Comparison of ENCODE assay signal across 17 cellular contexts in genomic region chr19:33029746-33030303, GRCh38. TPM values are rescaled to one million over a fixed set of nuclear protein-coding genes. Genes with fewer than 3 reads are reported as not detected.
DNase-seq lines count a peak whose midpoint lies in the region; ATAC-seq and TF ChIP-seq lines count a peak whose summit lies in the region.
"Had no signal": no experiment of that assay in that cellular context is flagged by ENCODE, and none has a peak within 500 bp of the region (broad histone marks: within the 10 kb centered on the region; RNA-seq: fewer than 3 reads in every experiment).

No MANE protein-coding gene starts in this region.

- H3K4me2 ChIP-seq in mesendoderm (ENCODE audit: low read length), result no peak overlapping the region

- 95 to 97% methylated on average over 5 to 9 of the region's 9 CpGs for WGBS in endodermal cell (ENCODE audit: insufficient coverage in 1 of 2, insufficient read length in 1 of 2), 2 experiments
- WGBS in mesendoderm (ENCODE audit: extremely low coverage, insufficient coverage, low lambda C conversion rate), result no CpG with 5 or more reads among the region's 9 CpGs
- WGBS in transverse colon (ENCODE audit: low coverage in 1 of 2), 2 donors, result 82 to 100% methylated on average over 9 of the region's 9 CpGs

- H3K27ac ChIP-seq in endodermal cell (ENCODE audit: low read depth, low read length) (no peak overlapping the region), mesendoderm (ENCODE audit: low read depth, low read length) (no peak overlapping the region), transverse colon (peak overlapping the region in 3 of 4 donors; percentile 5 to 57 (median 36))
- H3K27ac ChIP-seq: GM23248 had no signal

- TF ChIP-seq CTCF in endodermal cell (conservative IDR thresholded peaks at IDR 0.05) (no peak), transverse colon (IDR thresholded peaks at IDR 0.05) (no peak), WTC11 (IDR thresholded peaks at IDR 0.05) (no peak)

- H3K79me1 ChIP-seq in mesendoderm (ENCODE audit: low read length), result peaks cover 3% of the 10 kb centered on the region

- CTCF ChIA-PET in WTC11 (lab: Charles Lee), result no interaction called here

- in situ Hi-C loops in transverse colon (cut with MboI; ENCODE audit: low pct_ligation_motif_present in 1 of 4, low pct_unique_long_range_greater_than_20kb in 1 of 4, low sequenced_read_pairs in 3 of 4), result no loop called here

- H3K18ac ChIP-seq in mesendoderm (ENCODE audit: low read length), result no peak overlapping the region

- no peak overlapping the region for H2BK5ac ChIP-seq in mesendoderm (ENCODE audit: low read length)

- H3K4me3 Mint-ChIP-seq in endodermal cell, result no peak overlapping the region
- H3K4me3 Mint-ChIP-seq in WTC11, result no peak overlapping the region
- H3K4me3 Mint-ChIP-seq: CD8-positive, alpha-beta T cell had no signal

- H3K36me3 Mint-ChIP-seq in endodermal cell (ENCODE audit: low read depth) (peaks cover 45% of the 10 kb centered on the region), WTC11 (peaks cover 59% of the 10 kb centered on the region)
- H3K36me3 Mint-ChIP-seq: CD4-positive, CD25-positive, alpha-beta regulatory T cell; CD8-positive, alpha-beta T cell had no signal

- no peak for ATAC-seq in WTC11
- no peak for ATAC-seq in HG03159 (IDR thresholded peaks at IDR 0.05; ENCODE audit: unreplicated experiment)
- ATAC-seq: CD8-positive, alpha-beta T cell had no signal

- intact Hi-C loops in transverse colon (cut with DNase I; ENCODE audit: low total_unique reads), result no loop called here

- no peaks in the 10 kb centered on the region for H3K79me2 ChIP-seq in mesendoderm (ENCODE audit: control insufficient read depth, insufficient read depth, low read length)

- H3K4ac ChIP-seq in mesendoderm (ENCODE audit: low read depth, low read length), result no peak overlapping the region

- DNase-seq in M059J (ENCODE audit: low read depth), result peak; percentile 18
- no peak for DNase-seq in endodermal cell
- no peak for DNase-seq in mesendoderm
- DNase-seq in transverse colon, result no peak
- DNase-seq in WTC11 (ENCODE audit: low spot score), result no peak
- DNase-seq in NCI-H1092 (lab: John Stamatoyannopoulos, UW), result no peak
- DNase-seq in activated naive CD4-positive, alpha-beta T cell treated with anti-CD3 and anti-CD28 coated beads, Interleukin-2, amount 50 U/mL, for 16 hours, result no peak
- DNase-seq: C1 segment of cervical spinal cord; Caco-2; CD4-positive, CD25-positive, alpha-beta regulatory T cell; CD8-positive, alpha-beta T cell; DMS153; DND-41; GM23248; H7; HCEC 1CT had no signal

- H3K9me3 ChIP-seq in endodermal cell (ENCODE audit: control insufficient read depth, low read length) (peaks cover 35% of the 10 kb centered on the region), transverse colon (no peaks in the 10 kb centered on the region)

- H3K36me3 ChIP-seq in endodermal cell (ENCODE audit: control insufficient read depth, insufficient read depth, low read length) (peaks cover 44% of the 10 kb centered on the region), mesendoderm (ENCODE audit: control insufficient read depth, insufficient read depth, low read length) (no peaks in the 10 kb centered on the region), transverse colon (no peaks in the 10 kb centered on the region)

- POLR2A ChIA-PET in WTC11 (lab: Charles Lee), result no interaction called here

- H3K27ac Mint-ChIP-seq in endodermal cell, result no peak overlapping the region
- H3K27ac Mint-ChIP-seq in WTC11, result no peak overlapping the region
- H3K27ac Mint-ChIP-seq: CD4-positive, CD25-positive, alpha-beta regulatory T cell; CD8-positive, alpha-beta T cell had no signal

- H3K56ac ChIP-seq in mesendoderm (ENCODE audit: low read length), result no peak overlapping the region

- no peak overlapping the region for H2BK120ac ChIP-seq in mesendoderm (ENCODE audit: low read depth, low read length)

- H3K9me3 Mint-ChIP-seq in endodermal cell (peaks cover 29% of the 10 kb centered on the region), WTC11 (peaks cover 28% of the 10 kb centered on the region)

- H3K9ac ChIP-seq in endodermal cell (ENCODE audit: extremely low read depth, low read length, poor library complexity, severe bottlenecking) (no peak overlapping the region), mesendoderm (ENCODE audit: low read length) (no peak overlapping the region)
- H3K9ac ChIP-seq: GM23248 had no signal

- no peaks in the 10 kb centered on the region for H3K27me3 Mint-ChIP-seq in endodermal cell (ENCODE audit: insufficient read depth)
- no peaks in the 10 kb centered on the region for H3K27me3 Mint-ChIP-seq in WTC11 (ENCODE audit: low read depth)

- H3K27me3 ChIP-seq in endodermal cell (ENCODE audit: control insufficient read depth, insufficient read depth, low read length, poor library complexity, severe bottlenecking) (no peaks in the 10 kb centered on the region), mesendoderm (ENCODE audit: insufficient read depth, low read length, poor library complexity) (no peaks in the 10 kb centered on the region), transverse colon (no peaks in the 10 kb centered on the region)

- peaks cover 11% of the 10 kb centered on the region for H3K4me1 Mint-ChIP-seq in endodermal cell
- H3K4me1 Mint-ChIP-seq in WTC11, result peaks cover 17% of the 10 kb centered on the region
- H3K4me1 Mint-ChIP-seq: CD4-positive, CD25-positive, alpha-beta regulatory T cell had no signal

- no peak for TF ChIP-seq POLR2A in transverse colon (IDR thresholded peaks at IDR 0.05)

- no peak for TF ChIP-seq EP300 in transverse colon (IDR thresholded peaks at IDR 0.05; ENCODE audit: low read depth)

- H3K4me1 ChIP-seq in endodermal cell (ENCODE audit: control insufficient read depth, insufficient read depth, low read length), result peaks cover 4% of the 10 kb centered on the region
- no peaks in the 10 kb centered on the region for H3K4me1 ChIP-seq in mesendoderm (ENCODE audit: control insufficient read depth, low read depth, low read length)
- H3K4me1 ChIP-seq in transverse colon, result peaks cover 0 to 38% (median 24%) of the 10 kb centered on the region in 4 donors

- H3K4me3 ChIP-seq in endodermal cell (ENCODE audit: low read length), result peak overlapping the region; percentile 55
- H3K4me3 ChIP-seq in mesendoderm (ENCODE audit: low read length), result peak overlapping the region; percentile 19
- no peak overlapping the region for H3K4me3 ChIP-seq in transverse colon
- H3K4me3 ChIP-seq: GM23248 had no signal

- no peak overlapping the region for H2BK15ac ChIP-seq in mesendoderm (replicated peaks; ENCODE audit: low read depth)

- H4K5ac ChIP-seq in mesendoderm (ENCODE audit: low read length), result no peak overlapping the region

- H3K23ac ChIP-seq in mesendoderm (ENCODE audit: low read length), result no peak overlapping the region

- H2AK5ac ChIP-seq in mesendoderm (ENCODE audit: low read length), result no peak overlapping the region

- no peak overlapping the region for H4K8ac ChIP-seq in mesendoderm (ENCODE audit: low read depth, low read length)

TF ChIP-seq in WTC11, 78 proteins besides CTCF, POLR2A, EP300 and RAD21 (continues in another document):
- no peak for TF ChIP-seq USF1 (CRISPR knock-in tag; IDR thresholded peaks at IDR 0.05)

RNA-seq across cellular contexts. Expression of gene RHPN2, which starts 34.9 kb away (rescaled TPM):
- 22.5 and 25.6 TPM in 2 replicates for total RNA-seq in M059J (2014; rRNA removed; shearing (Covaris generic))
- total RNA-seq in endodermal cell (10 to 100 TPM; 52.0 to 53.2 TPM), transverse colon (100 to 1,000 TPM in 1 of 4 donors, 10 to 100 TPM in 3; 49.0 to 276 (median 74.3) TPM), WTC11 (2021) (21.1 to 26.5 TPM (median 25.8 TPM) in 3 replicates)
- polyA plus RNA-seq in endodermal cell (2013, experiment 1 of 2), result 23.2 TPM
- polyA plus RNA-seq in endodermal cell (2013, experiment 2 of 2), result 23.2 TPM
- 9.9 TPM for polyA plus RNA-seq in mesendoderm (2013, experiment 1 of 2)
- polyA plus RNA-seq in mesendoderm (2013, experiment 2 of 2), result 7.9 TPM

RNA-seq across cellular contexts. Expression of gene GPATCH1, which starts 51.2 kb away (rescaled TPM):
- 4.7 and 9.8 TPM in 2 replicates for total RNA-seq in M059J (2014; rRNA removed; shearing (Covaris generic))
- total RNA-seq in endodermal cell (10 to 100 TPM; 10.1 to 11.2 TPM), transverse colon (10 to 100 TPM in 3 of 4 donors, 1 to 10 TPM in 1; 9.1 to 16.8 (median 14.8) TPM), WTC11 (2021) (8.6 to 10.7 TPM (median 9.3 TPM) in 3 replicates)
- polyA plus RNA-seq in endodermal cell (2013, experiment 1 of 2), result 10.5 TPM
- polyA plus RNA-seq in endodermal cell (2013, experiment 2 of 2), result 8.8 TPM
- polyA plus RNA-seq in mesendoderm (2013, experiment 1 of 2), result 6.3 TPM
- polyA plus RNA-seq in mesendoderm (2013, experiment 2 of 2), result 6.8 TPM

RNA-seq across cellular contexts. Expression of gene FAAP24, which starts 57.8 kb away (rescaled TPM):
- 11.6 and 12.1 TPM in 2 replicates for total RNA-seq in M059J (2014; rRNA removed; shearing (Covaris generic))
- total RNA-seq in endodermal cell (1 to 10 TPM; 4.6 to 5.4 TPM), transverse colon (under 1 TPM in 2 of 4 donors, not detected in 2; 0.48 to 0.55 TPM), WTC11 (2021) (5.2 to 6.2 TPM (median 5.3 TPM) in 3 replicates)
- polyA plus RNA-seq in endodermal cell (2013, experiment 1 of 2), result 3.8 TPM
- 5.6 TPM for polyA plus RNA-seq in endodermal cell (2013, experiment 2 of 2)
- 3.9 TPM for polyA plus RNA-seq in mesendoderm (2013, experiment 1 of 2)
- polyA plus RNA-seq in mesendoderm (2013, experiment 2 of 2), result 3.6 TPM

RNA-seq across cellular contexts. Expression of gene CEP89, which starts 58.1 kb away (rescaled TPM):
- total RNA-seq in M059J (2014; rRNA removed; shearing (Covaris generic)), result 20.7 and 36.2 TPM in 2 replicates
- total RNA-seq in endodermal cell, result 10 to 100 TPM; 35.6 to 40.4 TPM
- polyA plus RNA-seq in endodermal cell (2013, experiment 1 of 2), result 25.6 TPM
- 26.5 TPM for polyA plus RNA-seq in endodermal cell (2013, experiment 2 of 2)
- polyA plus RNA-seq in mesendoderm (2013, experiment 1 of 2), result 25.0 TPM
- polyA plus RNA-seq in mesendoderm (2013, experiment 2 of 2), result 25.7 TPM
- 10 to 100 TPM in 2 of 4 donors, 1 to 10 TPM in 2; 4.5 to 39.6 (median 9.4) TPM for total RNA-seq in transverse colon
- total RNA-seq in WTC11 (2021), result 21.1 to 22.5 TPM (median 21.6 TPM) in 3 replicates

Comparison
In these comparisons a context has a peak if more than half of its experiments do, and no peak if none do; other contexts are left out.
1. H3K27ac ChIP-seq: peak in transverse colon (3 of 4); none in endodermal cell (single experiment) and mesendoderm (single experiment).
2. H3K4me3 ChIP-seq: peak in endodermal cell (single experiment) and mesendoderm (single experiment); none in transverse colon (0 of 4).